Comparison of ENCODE assay signal across 13 cellular contexts in the genomic region with DNA sequence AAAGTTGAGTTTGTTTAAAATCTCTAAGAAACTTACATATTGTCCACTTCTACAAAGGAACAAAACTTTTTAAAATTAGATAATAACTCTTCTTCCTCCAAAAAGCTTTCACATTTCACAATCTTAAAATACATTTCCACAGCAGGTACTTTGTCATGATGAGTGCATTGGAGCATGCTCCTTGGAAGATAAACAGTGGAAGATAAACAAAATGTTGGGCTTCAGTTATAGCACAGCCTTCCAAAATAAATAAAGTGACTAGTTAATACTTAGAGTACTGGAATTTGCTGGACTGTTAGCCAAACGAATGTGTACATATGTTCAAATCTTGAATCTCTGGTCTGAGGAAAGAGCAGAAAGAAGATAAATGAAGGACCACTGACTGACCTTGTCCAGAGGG. TPM values are rescaled to one million over a fixed set of nuclear protein-coding genes. Genes with fewer than 3 reads are reported as not detected.
A peak's percentile ranks its signal among the peaks of the same experiment; 100 is the strongest.
DNase-seq lines count a peak whose midpoint lies in the region; ATAC-seq and TF ChIP-seq lines count a peak whose summit lies in the region.
"Had no signal": no experiment of that assay in that cellular context is flagged by ENCODE, and none has a peak within 500 bp of the region (broad histone marks: within the 10 kb centered on the region; RNA-seq: fewer than 3 reads in every experiment).

No MANE protein-coding gene starts in this region.

- H2AFZ ChIP-seq in SK-N-SH (ENCODE audit: low read depth): no peak overlapping the region
- H2AFZ ChIP-seq: GM23338 had no signal

- no peak for ATAC-seq in SK-N-SH treated with all-trans-retinoic acid at 6 μM for 48 hours
- ATAC-seq in activated T-helper 17 cell treated with anti-CD3 and anti-CD28 coated beads, Interleukin-2, amount 50 U/mL, for 72 hours (replicated peaks): no peak
- ATAC-seq: GM23338 had no signal

- CTCF ChIA-PET in SK-N-SH (lab: Yijun Ruan, JAX): interaction anchor here (0.6 to 1.3 kb wide), 2 partner anchors 55 to 66 kb away, joined by 3 to 6 read pairs; a partner anchor contains a TSS

- no peaks in the 10 kb centered on the region for H3K4me1 Mint-ChIP-seq in activated T-helper 17 cell treated with anti-CD3 and anti-CD28 coated beads, Interleukin-2, amount 50 U/mL, for 72 hours

- no peaks in the 10 kb centered on the region for H3F3A ChIP-seq in SK-N-SH (replicated peaks; ENCODE audit: insufficient read depth)

- H3K9me2 ChIP-seq in SK-N-SH: no peaks in the 10 kb centered on the region

- no peaks in the 10 kb centered on the region for H3K9me3 Mint-ChIP-seq in activated T-helper 17 cell treated with anti-CD3 and anti-CD28 coated beads, Interleukin-2, amount 50 U/mL, for 72 hours

- H3K27ac Mint-ChIP-seq in activated T-helper 17 cell treated with anti-CD3 and anti-CD28 coated beads, Interleukin-2, amount 50 U/mL, for 72 hours: no peak overlapping the region
- H3K27ac Mint-ChIP-seq: activated naive CD8-positive, alpha-beta T cell; GM23338 had no signal

- no peaks in the 10 kb centered on the region for H3K9me3 ChIP-seq in SK-N-SH

- H3K4me3 Mint-ChIP-seq in activated T-helper 17 cell treated with anti-CD3 and anti-CD28 coated beads, Interleukin-2, amount 50 U/mL, for 72 hours: no peak overlapping the region
- H3K4me3 Mint-ChIP-seq: activated naive CD8-positive, alpha-beta T cell; GM23338 had no signal

- no peaks in the 10 kb centered on the region for H3K36me3 ChIP-seq in SK-N-SH (replicated peaks in 1 of 2; ENCODE audit: control insufficient read depth in 1 of 2, insufficient read depth in 2 of 2, low read length in 1 of 2)

- no peaks in the 10 kb centered on the region for H4K20me1 ChIP-seq in SK-N-SH (ENCODE audit: insufficient read depth)

- no peak overlapping the region for H3K4me3 ChIP-seq in SK-N-SH (ENCODE audit: low read depth in 2 of 2, low read length in 1 of 2)
- H3K4me3 ChIP-seq: GM23338, smooth muscle cell had no signal

- no peak overlapping the region for H3K9ac ChIP-seq in SK-N-SH

- WGBS in SK-N-SH (ENCODE audit: low lambda C conversion rate): 23% methylated on average over 1 of the region's 1 CpG

- peaks cover 0 to 9% of the 10 kb centered on the region in 2 experiments; a peak in 1 of 4 replicates for H3K4me1 ChIP-seq in SK-N-SH (ENCODE audit: control insufficient read depth in 1 of 2, insufficient read depth in 2 of 2, low read depth in 1 of 2, low read length in 1 of 2)

- POLR2A ChIA-PET in SK-N-SH (lab: Yijun Ruan, JAX): no interaction called here

- DNase-seq in SK-N-SH (no peak), brain pericyte (ENCODE audit: low read depth, low spot score) (peak; percentile 64), hepatic stellate cell (ENCODE audit: low spot score) (peak; percentile 27), stromal cell of bone marrow (ENCODE audit: low read depth) (peak; percentile 56), D341Med (ENCODE audit: low spot score) (no peak)
- DNase-seq in NK-92 treated with Interleukin-12 subunit alpha and Interleukin-12 subunit beta, amount 100 ng/mL, for 24 hours (lab: John Stamatoyannopoulos, UW): no peak
- DNase-seq: NCI-H1092, NCI-H510A had no signal

- H3K27me3 ChIP-seq in SK-N-SH (ENCODE audit: insufficient read depth): no peaks in the 10 kb centered on the region

- no peak for TF ChIP-seq RAD21 in SK-N-SH (IDR thresholded peaks at IDR 0.05; ENCODE audit: low read length)

- H3K4me2 ChIP-seq in SK-N-SH: no peak overlapping the region
- H3K4me2 ChIP-seq: GM23338, smooth muscle cell had no signal

- no peak for TF ChIP-seq CTCF in SK-N-SH (IDR thresholded peaks at IDR 0.05)

- peaks cover 8% of the 10 kb centered on the region for H3K27me3 Mint-ChIP-seq in activated T-helper 17 cell treated with anti-CD3 and anti-CD28 coated beads, Interleukin-2, amount 50 U/mL, for 72 hours

- H3K27ac ChIP-seq in SK-N-SH (ENCODE audit: low read depth in 2 of 2, low read length in 1 of 2): no peak overlapping the region

- no peaks in the 10 kb centered on the region for H3K36me3 Mint-ChIP-seq in activated T-helper 17 cell treated with anti-CD3 and anti-CD28 coated beads, Interleukin-2, amount 50 U/mL, for 72 hours (ENCODE audit: low read depth)
- H3K36me3 Mint-ChIP-seq: activated naive CD8-positive, alpha-beta T cell had no signal

- no peak for TF ChIP-seq EP300 in SK-N-SH (IDR thresholded peaks at IDR 0.05; ENCODE audit: borderline replicate concordance in 1 of 2, low read depth in 1 of 2, low read length in 1 of 2)

- no peaks in the 10 kb centered on the region for H3K79me2 ChIP-seq in SK-N-SH (ENCODE audit: insufficient read depth)

TF ChIP-seq in SK-N-SH treated with all-trans-retinoic acid at 6 μM for 48 hours, 23 proteins besides CTCF, POLR2A, EP300 and RAD21 (continues in another document):
- TF ChIP-seq OSR1 (CRISPR knock-in tag; IDR thresholded peaks at IDR 0.05): no peak
- no peak for TF ChIP-seq GLIS3 (CRISPR knock-in tag; IDR thresholded peaks at IDR 0.05)
- TF ChIP-seq RARB (CRISPR knock-in tag; IDR thresholded peaks at IDR 0.05): no peak
- peak; percentile 70; the same call in 1 of the 2 replicates for TF ChIP-seq SNAI2 (CRISPR knock-in tag; IDR thresholded peaks at IDR 0.05)
- TF ChIP-seq, protein P1, sequence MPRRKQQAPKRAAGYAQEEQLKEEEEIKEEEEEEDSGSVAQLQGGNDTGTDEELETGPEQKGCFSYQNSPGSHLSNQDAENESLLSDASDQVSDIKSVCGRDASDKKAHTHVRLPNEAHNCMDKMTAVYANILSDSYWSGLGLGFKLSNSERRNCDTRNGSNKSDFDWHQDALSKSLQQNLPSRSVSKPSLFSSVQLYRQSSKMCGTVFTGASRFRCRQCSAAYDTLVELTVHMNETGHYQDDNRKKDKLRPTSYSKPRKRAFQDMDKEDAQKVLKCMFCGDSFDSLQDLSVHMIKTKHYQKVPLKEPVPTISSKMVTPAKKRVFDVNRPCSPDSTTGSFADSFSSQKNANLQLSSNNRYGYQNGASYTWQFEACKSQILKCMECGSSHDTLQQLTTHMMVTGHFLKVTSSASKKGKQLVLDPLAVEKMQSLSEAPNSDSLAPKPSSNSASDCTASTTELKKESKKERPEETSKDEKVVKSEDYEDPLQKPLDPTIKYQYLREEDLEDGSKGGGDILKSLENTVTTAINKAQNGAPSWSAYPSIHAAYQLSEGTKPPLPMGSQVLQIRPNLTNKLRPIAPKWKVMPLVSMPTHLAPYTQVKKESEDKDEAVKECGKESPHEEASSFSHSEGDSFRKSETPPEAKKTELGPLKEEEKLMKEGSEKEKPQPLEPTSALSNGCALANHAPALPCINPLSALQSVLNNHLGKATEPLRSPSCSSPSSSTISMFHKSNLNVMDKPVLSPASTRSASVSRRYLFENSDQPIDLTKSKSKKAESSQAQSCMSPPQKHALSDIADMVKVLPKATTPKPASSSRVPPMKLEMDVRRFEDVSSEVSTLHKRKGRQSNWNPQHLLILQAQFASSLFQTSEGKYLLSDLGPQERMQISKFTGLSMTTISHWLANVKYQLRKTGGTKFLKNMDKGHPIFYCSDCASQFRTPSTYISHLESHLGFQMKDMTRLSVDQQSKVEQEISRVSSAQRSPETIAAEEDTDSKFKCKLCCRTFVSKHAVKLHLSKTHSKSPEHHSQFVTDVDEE (CRISPR knock-in tag; IDR thresholded peaks at IDR 0.05): peak; percentile 30; the same call in 1 of the 2 replicates

TF ChIP-seq in SK-N-SH, 30 proteins besides CTCF, POLR2A, EP300 and RAD21:
- TF ChIP-seq FOXM1 (IDR thresholded peaks at IDR 0.05; ENCODE audit: low read depth) (no peak), FOSL2 (IDR thresholded peaks at IDR 0.05; ENCODE audit: borderline replicate concordance, low read depth) (no peak)

RNA-seq across cellular contexts. Expression of a gene that starts 54.9 kb away (rescaled TPM):
- 6.4 and 10.1 TPM in 2 replicates for polyA plus RNA-seq in SK-N-SH (2012; rRNA removed)
- 9.0 and 10.7 TPM in 2 replicates for polyA plus RNA-seq in SK-N-SH (2012; cell fraction: cytosol; rRNA removed)
- 9.0 and 21.7 TPM in 2 replicates for polyA plus RNA-seq in SK-N-SH (2012; cell fraction: nucleus; rRNA removed)
- under 1 TPM; 0.58 to 0.65 TPM for total RNA-seq in activated T-helper 17 cell treated with anti-CD3 and anti-CD28 coated beads, Interleukin-2, amount 50 U/mL, for 72 hours

Comparison
In these comparisons a context has a peak if more than half of its experiments do, and no peak if none do; other contexts are left out.
1. DNase-seq: peak in brain pericyte (single experiment), hepatic stellate cell (single experiment) and stromal cell of bone marrow (single experiment); none in SK-N-SH (single experiment), NK-92 treated with Interleukin-12 subunit alpha and Interleukin-12 subunit beta, amount 100 ng/mL, for 24 hours (single experiment) and D341Med (single experiment).